ENCODE assay signal across 16 cellular contexts in the genomic region with DNA sequence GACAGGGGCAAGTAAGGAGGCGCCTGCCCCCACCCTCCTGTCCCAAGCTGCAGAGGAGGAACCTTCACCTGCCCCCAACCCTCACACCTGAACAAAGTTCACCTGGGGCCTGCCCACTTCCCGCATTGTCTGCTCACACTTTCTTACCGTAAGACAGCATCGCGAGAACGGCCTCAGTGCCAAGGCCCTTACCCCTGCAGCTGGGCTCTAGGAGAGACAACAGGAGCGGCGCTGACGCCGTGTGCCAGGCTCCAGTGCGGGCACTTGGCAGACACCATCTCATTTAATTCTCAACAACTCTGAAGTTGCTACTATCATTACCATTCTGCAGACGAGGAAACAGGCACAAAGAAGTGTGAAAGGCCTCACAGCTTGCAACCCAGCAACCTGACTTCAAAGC. TPM values are rescaled to one million over a fixed set of nuclear protein-coding genes. Genes with fewer than 3 reads are reported as not detected.
DNase-seq lines count a peak whose midpoint lies in the region; ATAC-seq and TF ChIP-seq lines count a peak whose summit lies in the region.
"Had no signal": no experiment of that assay in that cellular context is flagged by ENCODE, and none has a peak within 500 bp of the region (broad histone marks: within the 10 kb centered on the region; RNA-seq: fewer than 3 reads in every experiment).

No MANE protein-coding gene starts in this region.

- no peak for DNase-seq in T-helper 1 cell
- DNase-seq in natural killer cell, result no peak
- DNase-seq in natural killer cell treated with Interleukin-12 subunit alpha and Interleukin-12 subunit beta and Interleukin-15 and Interleukin-18, amount 100 ng/mL, for 72 hours (ENCODE audit: low spot score), result no peak
- DNase-seq in dedifferentiated amniotic fluid mesenchymal stem cell (ENCODE audit: extremely low spot score), result no peak
- DNase-seq: DMS153, EL, GOT3, HFFc6, NCI-H1092, NCI-H446, PC-9 had no signal

- H3K27ac Mint-ChIP-seq in T-helper 1 cell treated with Interleukin-12 subunit alpha and Interleukin-12 subunit beta and Interleukin-4 antibody, amounts not matched to agents 30 μg/mL and 1 μg/mL, for 36 hours, result peak overlapping the region; percentile 9
- H3K27ac Mint-ChIP-seq in natural killer cell (peak overlapping the region; percentile 64 to 84), nephron (peak overlapping the region in 2 of 3 experiments; percentile 24 to 78)
- H3K27ac Mint-ChIP-seq in natural killer cell treated with Interleukin-12 subunit alpha and Interleukin-12 subunit beta and Interleukin-15 and Interleukin-18, amount 100 ng/mL, for 72 hours, result peak overlapping the region in 1 of 2 donors; percentile 57
- H3K27ac Mint-ChIP-seq in stimulated activated memory B cell treated with anti-CD40 and anti-IgM and Interleukin-4, amounts not matched to agents 10 μg/mL and 1 μg/mL and 100 μg/mL, for 72 hours, result peak overlapping the region; percentile 27
- H3K27ac Mint-ChIP-seq: HFFc6 had no signal

- H3K27me3 Mint-ChIP-seq in T-helper 1 cell treated with Interleukin-12 subunit alpha and Interleukin-12 subunit beta and Interleukin-4 antibody, amounts not matched to agents 30 μg/mL and 1 μg/mL, for 36 hours (ENCODE audit: low read depth), result no peaks in the 10 kb centered on the region
- H3K27me3 Mint-ChIP-seq in natural killer cell (ENCODE audit: low read depth in 2 of 2) (no peaks in the 10 kb centered on the region), nephron (ENCODE audit: low read depth) (no peaks in the 10 kb centered on the region)
- no peaks in the 10 kb centered on the region for H3K27me3 Mint-ChIP-seq in natural killer cell treated with Interleukin-12 subunit alpha and Interleukin-12 subunit beta and Interleukin-15 and Interleukin-18, amount 100 ng/mL, for 72 hours
- H3K27me3 Mint-ChIP-seq in stimulated activated memory B cell treated with anti-CD40 and anti-IgM and Interleukin-4, amounts not matched to agents 10 μg/mL and 1 μg/mL and 100 μg/mL, for 72 hours, result no peaks in the 10 kb centered on the region

- ATAC-seq in natural killer cell (no peak), GM19455 (IDR thresholded peaks at IDR 0.05; ENCODE audit: unreplicated experiment) (no peak)
- no peak for ATAC-seq in natural killer cell treated with Interleukin-12 subunit alpha and Interleukin-12 subunit beta and Interleukin-15 and Interleukin-18, amount 100 ng/mL, for 72 hours
- ATAC-seq in stimulated activated memory B cell treated with anti-CD40 and anti-IgM and Interleukin-4, amounts not matched to agents 10 μg/mL and 1 μg/mL and 100 μg/mL, for 72 hours, result no peak

- TF ChIP-seq CTCF in natural killer cell (IDR thresholded peaks at IDR 0.05) (no peak), nephron (IDR thresholded peaks at IDR 0.05; ENCODE audit: unreplicated experiment in 3 of 3) (no peak)

- H3K9me3 Mint-ChIP-seq in T-helper 1 cell treated with Interleukin-12 subunit alpha and Interleukin-12 subunit beta and Interleukin-4 antibody, amounts not matched to agents 30 μg/mL and 1 μg/mL, for 36 hours, result no peaks in the 10 kb centered on the region
- H3K9me3 Mint-ChIP-seq in natural killer cell (no peaks in the 10 kb centered on the region), nephron (no peaks in the 10 kb centered on the region)
- no peaks in the 10 kb centered on the region for H3K9me3 Mint-ChIP-seq in natural killer cell treated with Interleukin-12 subunit alpha and Interleukin-12 subunit beta and Interleukin-15 and Interleukin-18, amount 100 ng/mL, for 72 hours
- H3K9me3 Mint-ChIP-seq in stimulated activated memory B cell treated with anti-CD40 and anti-IgM and Interleukin-4, amounts not matched to agents 10 μg/mL and 1 μg/mL and 100 μg/mL, for 72 hours, result no peaks in the 10 kb centered on the region
- H3K9me3 Mint-ChIP-seq: HFFc6 had no signal

- peaks cover 40% of the 10 kb centered on the region for H3K36me3 Mint-ChIP-seq in T-helper 1 cell treated with Interleukin-12 subunit alpha and Interleukin-12 subunit beta and Interleukin-4 antibody, amounts not matched to agents 30 μg/mL and 1 μg/mL, for 36 hours (ENCODE audit: low read depth)
- H3K36me3 Mint-ChIP-seq in natural killer cell (peaks cover 7% of the 10 kb centered on the region), nephron (ENCODE audit: low read depth) (peaks cover 32% of the 10 kb centered on the region)
- H3K36me3 Mint-ChIP-seq in natural killer cell treated with Interleukin-12 subunit alpha and Interleukin-12 subunit beta and Interleukin-15 and Interleukin-18, amount 100 ng/mL, for 72 hours, result peaks cover 4% of the 10 kb centered on the region
- H3K36me3 Mint-ChIP-seq in stimulated activated memory B cell treated with anti-CD40 and anti-IgM and Interleukin-4, amounts not matched to agents 10 μg/mL and 1 μg/mL and 100 μg/mL, for 72 hours, result peaks cover 50% of the 10 kb centered on the region

- H3K4me3 Mint-ChIP-seq in T-helper 1 cell treated with Interleukin-12 subunit alpha and Interleukin-12 subunit beta and Interleukin-4 antibody, amounts not matched to agents 30 μg/mL and 1 μg/mL, for 36 hours, result no peak overlapping the region
- H3K4me3 Mint-ChIP-seq in natural killer cell, result no peak overlapping the region
- no peak overlapping the region for H3K4me3 Mint-ChIP-seq in natural killer cell treated with Interleukin-12 subunit alpha and Interleukin-12 subunit beta and Interleukin-15 and Interleukin-18, amount 100 ng/mL, for 72 hours
- H3K4me3 Mint-ChIP-seq in nephron, result no peak overlapping the region
- no peak overlapping the region for H3K4me3 Mint-ChIP-seq in stimulated activated memory B cell treated with anti-CD40 and anti-IgM and Interleukin-4, amounts not matched to agents 10 μg/mL and 1 μg/mL and 100 μg/mL, for 72 hours
- H3K4me3 Mint-ChIP-seq: HFFc6 had no signal

- peaks cover 40% of the 10 kb centered on the region for H3K4me1 Mint-ChIP-seq in T-helper 1 cell treated with Interleukin-12 subunit alpha and Interleukin-12 subunit beta and Interleukin-4 antibody, amounts not matched to agents 30 μg/mL and 1 μg/mL, for 36 hours (ENCODE audit: low read depth)
- H3K4me1 Mint-ChIP-seq in natural killer cell (peaks cover 39 to 53% of the 10 kb centered on the region in 2 donors), nephron (peaks cover 24% of the 10 kb centered on the region)
- peaks cover 43 to 47% of the 10 kb centered on the region in 2 donors for H3K4me1 Mint-ChIP-seq in natural killer cell treated with Interleukin-12 subunit alpha and Interleukin-12 subunit beta and Interleukin-15 and Interleukin-18, amount 100 ng/mL, for 72 hours (ENCODE audit: low read depth in 2 of 2)
- peaks cover 43% of the 10 kb centered on the region for H3K4me1 Mint-ChIP-seq in stimulated activated memory B cell treated with anti-CD40 and anti-IgM and Interleukin-4, amounts not matched to agents 10 μg/mL and 1 μg/mL and 100 μg/mL, for 72 hours

- intact Hi-C loops in natural killer cell (cut with micrococcal nuclease), result no loop called here

RNA-seq across cellular contexts. Expression of gene NAT9, which starts 4.1 kb away (rescaled TPM):
- 10 to 100 TPM; 20.0 to 27.2 (median 24.8) TPM for total RNA-seq in natural killer cell
- total RNA-seq in natural killer cell treated with Interleukin-12 subunit alpha and Interleukin-12 subunit beta and Interleukin-15 and Interleukin-18, amount 100 ng/mL, for 72 hours, result 10 to 100 TPM; 42.9 to 60.7 TPM

RNA-seq across cellular contexts. Expression of gene NHERF1, which starts 23.6 kb away (rescaled TPM):
- total RNA-seq in natural killer cell, result 100 to 1,000 TPM; 323 to 372 (median 362) TPM
- 100 to 1,000 TPM; 159 to 187 TPM for total RNA-seq in natural killer cell treated with Interleukin-12 subunit alpha and Interleukin-12 subunit beta and Interleukin-15 and Interleukin-18, amount 100 ng/mL, for 72 hours

RNA-seq across cellular contexts. Expression of gene RAB37, which starts 35.0 kb away (rescaled TPM):
- 100 to 1,000 TPM; 150 to 184 (median 169) TPM for total RNA-seq in natural killer cell
- 1 to 10 TPM; 1.3 to 3.3 TPM for total RNA-seq in natural killer cell treated with Interleukin-12 subunit alpha and Interleukin-12 subunit beta and Interleukin-15 and Interleukin-18, amount 100 ng/mL, for 72 hours
- total RNA-seq: MCF 10A, PC-9 had no signal

RNA-seq across cellular contexts. Expression of gene CD300LF, which starts 59.3 kb away (rescaled TPM):
- 10 to 100 TPM in 1 of 3 donors, 1 to 10 TPM in 2; 1.9 to 10.6 (median 8.7) TPM for total RNA-seq in natural killer cell
- 1 to 10 TPM in 1 of 2 donors, not detected in 1; 2.2 TPM for total RNA-seq in natural killer cell treated with Interleukin-12 subunit alpha and Interleukin-12 subunit beta and Interleukin-15 and Interleukin-18, amount 100 ng/mL, for 72 hours
- total RNA-seq: HFFc6, MCF 10A, PC-9 had no signal

Comparison
In these comparisons a context has a peak if more than half of its experiments do, and no peak if none do; other contexts are left out.
1. RNA of gene RAB37, which starts 35.0 kb away (total RNA-seq): 150 to 184 TPM in natural killer cell; 1.3 to 3.3 TPM in natural killer cell treated with Interleukin-12 subunit alpha and Interleukin-12 subunit beta and Interleukin-15 and Interleukin-18, amount 100 ng/mL, for 72 hours; every median in the first group is over 10 times any median in the second.